Comparison of ENCODE assay signal across 7 cellular contexts in genomic region chr5:1140188-1140817, GRCh38. TPM values are rescaled to one million over a fixed set of nuclear protein-coding genes. Genes with fewer than 3 reads are reported as not detected.
DNase-seq lines count a peak whose midpoint lies in the region; ATAC-seq and TF ChIP-seq lines count a peak whose summit lies in the region.

No MANE protein-coding gene starts in this region.

- H3K27ac Mint-ChIP-seq in natural killer cell treated with Interleukin-12 subunit alpha and Interleukin-12 subunit beta and Interleukin-15 and Interleukin-18, amount 100 ng/mL, for 72 hours: no peak overlapping the region

- H3K4me3 ChIP-seq in epithelial cell of proximal tubule (ENCODE audit: low read depth, low read length): no peak overlapping the region

- TF ChIP-seq CTCF in epithelial cell of proximal tubule (conservative IDR thresholded peaks at IDR 0.05; ENCODE audit: low read depth, low read length): peak; percentile 92

- ATAC-seq in GM18502 (IDR thresholded peaks at IDR 0.05; ENCODE audit: poor library complexity, unreplicated experiment) (peak; percentile 72), HG03460 (IDR thresholded peaks at IDR 0.05; ENCODE audit: unreplicated experiment) (peak; percentile 75)
- peak; percentile 67 to 73 for ATAC-seq in natural killer cell treated with Interleukin-12 subunit alpha and Interleukin-12 subunit beta and Interleukin-15 and Interleukin-18, amount 100 ng/mL, for 72 hours
- peak; percentile 60 for ATAC-seq in stimulated activated naive CD8-positive, alpha-beta T cell treated with anti-CD3 and anti-CD28 coated beads, Interleukin-15, Interleukin-2, amounts not matched to agents 100 U/mL and 50 U/mL, for 24 hours

- H3K36me3 Mint-ChIP-seq in natural killer cell treated with Interleukin-12 subunit alpha and Interleukin-12 subunit beta and Interleukin-15 and Interleukin-18, amount 100 ng/mL, for 72 hours: no peaks in the 10 kb centered on the region

- peak; percentile 85 for DNase-seq in NCI-H774 (lab: John Stamatoyannopoulos, UW)
- peak; percentile 57 for DNase-seq in activated CD8-positive, alpha-beta memory T cell treated with anti-CD3 and anti-CD28 coated beads, Interleukin-2, amount 50 U/mL, for 1 hour (ENCODE audit: extremely low read depth)
- DNase-seq in epithelial cell of proximal tubule (ENCODE audit: low read depth): no peak
- DNase-seq in natural killer cell treated with Interleukin-12 subunit alpha and Interleukin-12 subunit beta and Interleukin-15 and Interleukin-18, amount 100 ng/mL, for 72 hours (ENCODE audit: low spot score): no peak
- DNase-seq in stimulated activated naive CD8-positive, alpha-beta T cell treated with anti-CD3 and anti-CD28 coated beads, Interleukin-15, Interleukin-2, amounts not matched to agents 100 U/mL and 50 U/mL, for 24 hours: peak; percentile 84

- peaks cover 6 to 14% of the 10 kb centered on the region in 2 donors for H3K4me1 Mint-ChIP-seq in natural killer cell treated with Interleukin-12 subunit alpha and Interleukin-12 subunit beta and Interleukin-15 and Interleukin-18, amount 100 ng/mL, for 72 hours (ENCODE audit: low read depth in 2 of 2)

- no peak overlapping the region for H3K4me3 Mint-ChIP-seq in natural killer cell treated with Interleukin-12 subunit alpha and Interleukin-12 subunit beta and Interleukin-15 and Interleukin-18, amount 100 ng/mL, for 72 hours

- H3K27me3 Mint-ChIP-seq in natural killer cell treated with Interleukin-12 subunit alpha and Interleukin-12 subunit beta and Interleukin-15 and Interleukin-18, amount 100 ng/mL, for 72 hours: peaks cover 0 to 7% of the 10 kb centered on the region in 2 donors

- no peaks in the 10 kb centered on the region for H3K9me3 Mint-ChIP-seq in natural killer cell treated with Interleukin-12 subunit alpha and Interleukin-12 subunit beta and Interleukin-15 and Interleukin-18, amount 100 ng/mL, for 72 hours

RNA-seq across cellular contexts. Expression of gene SLC12A7, which starts 28.4 kb away (rescaled TPM):
- 15.2 and 32.8 TPM in 2 replicates for total RNA-seq in epithelial cell of proximal tubule
- 10 to 100 TPM; 13.5 to 21.9 TPM for total RNA-seq in natural killer cell treated with Interleukin-12 subunit alpha and Interleukin-12 subunit beta and Interleukin-15 and Interleukin-18, amount 100 ng/mL, for 72 hours

Comparison
In these comparisons a context has a peak if more than half of its experiments do, and no peak if none do; other contexts are left out.
1. DNase-seq: peak in NCI-H774 (single experiment), activated CD8-positive, alpha-beta memory T cell treated with anti-CD3 and anti-CD28 coated beads, Interleukin-2, amount 50 U/mL, for 1 hour (single experiment) and stimulated activated naive CD8-positive, alpha-beta T cell treated with anti-CD3 and anti-CD28 coated beads, Interleukin-15, Interleukin-2, amounts not matched to agents 100 U/mL and 50 U/mL, for 24 hours (single experiment); none in epithelial cell of proximal tubule (single experiment) and natural killer cell treated with Interleukin-12 subunit alpha and Interleukin-12 subunit beta and Interleukin-15 and Interleukin-18, amount 100 ng/mL, for 72 hours (single experiment).
2. Peak in every context shown above with its lines, with median percentiles within 50 percentile points of each other: ATAC-seq.